Comparison of ENCODE assay signal across 2 cellular contexts in the genomic region with DNA sequence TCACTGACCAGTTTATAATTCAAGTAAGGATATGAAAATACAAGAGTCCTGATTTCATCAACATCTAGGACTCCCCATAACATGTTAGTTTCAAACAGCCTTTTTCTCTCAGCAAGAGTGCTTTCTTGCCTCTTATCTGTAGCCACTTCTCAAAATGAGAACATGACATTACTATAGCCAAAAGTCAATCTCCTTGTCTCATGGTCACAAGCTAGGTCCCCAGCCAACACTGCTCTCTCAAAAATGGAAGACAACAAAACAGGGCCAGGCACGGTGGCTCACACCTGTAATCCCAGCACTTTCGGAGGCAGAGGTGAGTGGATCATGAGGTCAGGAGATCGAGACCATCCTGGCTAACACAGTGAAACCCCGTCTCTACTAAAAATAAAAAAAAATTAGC.
TF ChIP-seq lines count a peak whose summit lies in the region.

No MANE protein-coding gene starts in this region.

TF ChIP-seq in A549, 52 proteins besides CTCF, POLR2A, EP300 and RAD21 (continued from another document):
- TF ChIP-seq, protein P1, sequence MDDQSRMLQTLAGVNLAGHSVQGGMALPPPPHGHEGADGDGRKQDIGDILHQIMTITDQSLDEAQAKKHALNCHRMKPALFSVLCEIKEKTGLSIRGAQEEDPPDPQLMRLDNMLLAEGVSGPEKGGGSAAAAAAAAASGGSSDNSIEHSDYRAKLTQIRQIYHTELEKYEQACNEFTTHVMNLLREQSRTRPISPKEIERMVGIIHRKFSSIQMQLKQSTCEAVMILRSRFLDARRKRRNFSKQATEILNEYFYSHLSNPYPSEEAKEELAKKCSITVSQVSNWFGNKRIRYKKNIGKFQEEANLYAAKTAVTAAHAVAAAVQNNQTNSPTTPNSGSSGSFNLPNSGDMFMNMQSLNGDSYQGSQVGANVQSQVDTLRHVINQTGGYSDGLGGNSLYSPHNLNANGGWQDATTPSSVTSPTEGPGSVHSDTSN (IDR thresholded peaks at IDR 0.05): no peak
- TF ChIP-seq HDAC2 (IDR thresholded peaks at IDR 0.05) (no peak), EHF (CRISPR knock-in tag; IDR thresholded peaks at IDR 0.05) (no peak), GATA3 (IDR thresholded peaks at IDR 0.05; ENCODE audit: borderline replicate concordance) (no peak), KDM1A (IDR thresholded peaks at IDR 0.05; ENCODE audit: low read depth) (no peak), SREBF2 (IDR thresholded peaks at IDR 0.05) (no peak), HOXB13 (CRISPR knock-in tag; IDR thresholded peaks at IDR 0.05; ENCODE audit: low read depth) (no peak), CHD4 (IDR thresholded peaks at IDR 0.05; ENCODE audit: borderline replicate concordance) (no peak), FOSB (CRISPR knock-in tag; IDR thresholded peaks at IDR 0.05) (no peak), HEYL (CRISPR knock-in tag; IDR thresholded peaks at IDR 0.05) (no peak)
- TF ChIP-seq, protein P2, sequence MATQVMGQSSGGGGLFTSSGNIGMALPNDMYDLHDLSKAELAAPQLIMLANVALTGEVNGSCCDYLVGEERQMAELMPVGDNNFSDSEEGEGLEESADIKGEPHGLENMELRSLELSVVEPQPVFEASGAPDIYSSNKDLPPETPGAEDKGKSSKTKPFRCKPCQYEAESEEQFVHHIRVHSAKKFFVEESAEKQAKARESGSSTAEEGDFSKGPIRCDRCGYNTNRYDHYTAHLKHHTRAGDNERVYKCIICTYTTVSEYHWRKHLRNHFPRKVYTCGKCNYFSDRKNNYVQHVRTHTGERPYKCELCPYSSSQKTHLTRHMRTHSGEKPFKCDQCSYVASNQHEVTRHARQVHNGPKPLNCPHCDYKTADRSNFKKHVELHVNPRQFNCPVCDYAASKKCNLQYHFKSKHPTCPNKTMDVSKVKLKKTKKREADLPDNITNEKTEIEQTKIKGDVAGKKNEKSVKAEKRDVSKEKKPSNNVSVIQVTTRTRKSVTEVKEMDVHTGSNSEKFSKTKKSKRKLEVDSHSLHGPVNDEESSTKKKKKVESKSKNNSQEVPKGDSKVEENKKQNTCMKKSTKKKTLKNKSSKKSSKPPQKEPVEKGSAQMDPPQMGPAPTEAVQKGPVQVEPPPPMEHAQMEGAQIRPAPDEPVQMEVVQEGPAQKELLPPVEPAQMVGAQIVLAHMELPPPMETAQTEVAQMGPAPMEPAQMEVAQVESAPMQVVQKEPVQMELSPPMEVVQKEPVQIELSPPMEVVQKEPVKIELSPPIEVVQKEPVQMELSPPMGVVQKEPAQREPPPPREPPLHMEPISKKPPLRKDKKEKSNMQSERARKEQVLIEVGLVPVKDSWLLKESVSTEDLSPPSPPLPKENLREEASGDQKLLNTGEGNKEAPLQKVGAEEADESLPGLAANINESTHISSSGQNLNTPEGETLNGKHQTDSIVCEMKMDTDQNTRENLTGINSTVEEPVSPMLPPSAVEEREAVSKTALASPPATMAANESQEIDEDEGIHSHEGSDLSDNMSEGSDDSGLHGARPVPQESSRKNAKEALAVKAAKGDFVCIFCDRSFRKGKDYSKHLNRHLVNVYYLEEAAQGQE (IDR thresholded peaks at IDR 0.05): no peak
- TF ChIP-seq, protein P3, sequence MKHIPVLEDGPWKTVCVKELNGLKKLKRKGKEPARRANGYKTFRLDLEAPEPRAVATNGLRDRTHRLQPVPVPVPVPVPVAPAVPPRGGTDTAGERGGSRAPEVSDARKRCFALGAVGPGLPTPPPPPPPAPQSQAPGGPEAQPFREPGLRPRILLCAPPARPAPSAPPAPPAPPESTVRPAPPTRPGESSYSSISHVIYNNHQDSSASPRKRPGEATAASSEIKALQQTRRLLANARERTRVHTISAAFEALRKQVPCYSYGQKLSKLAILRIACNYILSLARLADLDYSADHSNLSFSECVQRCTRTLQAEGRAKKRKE (CRISPR knock-in tag; IDR thresholded peaks at IDR 0.05; ENCODE audit: low read depth): no peak
- TF ChIP-seq, protein P4, sequence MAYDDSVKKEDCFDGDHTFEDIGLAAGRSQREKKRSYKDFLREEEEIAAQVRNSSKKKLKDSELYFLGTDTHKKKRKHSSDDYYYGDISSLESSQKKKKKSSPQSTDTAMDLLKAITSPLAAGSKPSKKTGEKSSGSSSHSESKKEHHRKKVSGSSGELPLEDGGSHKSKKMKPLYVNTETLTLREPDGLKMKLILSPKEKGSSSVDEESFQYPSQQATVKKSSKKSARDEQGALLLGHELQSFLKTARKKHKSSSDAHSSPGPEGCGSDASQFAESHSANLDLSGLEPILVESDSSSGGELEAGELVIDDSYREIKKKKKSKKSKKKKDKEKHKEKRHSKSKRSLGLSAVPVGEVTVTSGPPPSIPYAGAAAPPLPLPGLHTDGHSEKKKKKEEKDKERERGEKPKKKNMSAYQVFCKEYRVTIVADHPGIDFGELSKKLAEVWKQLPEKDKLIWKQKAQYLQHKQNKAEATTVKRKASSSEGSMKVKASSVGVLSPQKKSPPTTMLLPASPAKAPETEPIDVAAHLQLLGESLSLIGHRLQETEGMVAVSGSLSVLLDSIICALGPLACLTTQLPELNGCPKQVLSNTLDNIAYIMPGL (CRISPR knock-in tag; IDR thresholded peaks at IDR 0.05; ENCODE audit: borderline replicate concordance): no peak
- TF ChIP-seq, protein P5, sequence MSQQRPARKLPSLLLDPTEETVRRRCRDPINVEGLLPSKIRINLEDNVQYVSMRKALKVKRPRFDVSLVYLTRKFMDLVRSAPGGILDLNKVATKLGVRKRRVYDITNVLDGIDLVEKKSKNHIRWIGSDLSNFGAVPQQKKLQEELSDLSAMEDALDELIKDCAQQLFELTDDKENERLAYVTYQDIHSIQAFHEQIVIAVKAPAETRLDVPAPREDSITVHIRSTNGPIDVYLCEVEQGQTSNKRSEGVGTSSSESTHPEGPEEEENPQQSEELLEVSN (IDR thresholded peaks at IDR 0.05; ENCODE audit: borderline replicate concordance, low read depth): no peak

TF ChIP-seq in K562, 482 proteins besides CTCF, POLR2A, EP300 and RAD21 (continued from another document):
- TF ChIP-seq, protein P6, sequence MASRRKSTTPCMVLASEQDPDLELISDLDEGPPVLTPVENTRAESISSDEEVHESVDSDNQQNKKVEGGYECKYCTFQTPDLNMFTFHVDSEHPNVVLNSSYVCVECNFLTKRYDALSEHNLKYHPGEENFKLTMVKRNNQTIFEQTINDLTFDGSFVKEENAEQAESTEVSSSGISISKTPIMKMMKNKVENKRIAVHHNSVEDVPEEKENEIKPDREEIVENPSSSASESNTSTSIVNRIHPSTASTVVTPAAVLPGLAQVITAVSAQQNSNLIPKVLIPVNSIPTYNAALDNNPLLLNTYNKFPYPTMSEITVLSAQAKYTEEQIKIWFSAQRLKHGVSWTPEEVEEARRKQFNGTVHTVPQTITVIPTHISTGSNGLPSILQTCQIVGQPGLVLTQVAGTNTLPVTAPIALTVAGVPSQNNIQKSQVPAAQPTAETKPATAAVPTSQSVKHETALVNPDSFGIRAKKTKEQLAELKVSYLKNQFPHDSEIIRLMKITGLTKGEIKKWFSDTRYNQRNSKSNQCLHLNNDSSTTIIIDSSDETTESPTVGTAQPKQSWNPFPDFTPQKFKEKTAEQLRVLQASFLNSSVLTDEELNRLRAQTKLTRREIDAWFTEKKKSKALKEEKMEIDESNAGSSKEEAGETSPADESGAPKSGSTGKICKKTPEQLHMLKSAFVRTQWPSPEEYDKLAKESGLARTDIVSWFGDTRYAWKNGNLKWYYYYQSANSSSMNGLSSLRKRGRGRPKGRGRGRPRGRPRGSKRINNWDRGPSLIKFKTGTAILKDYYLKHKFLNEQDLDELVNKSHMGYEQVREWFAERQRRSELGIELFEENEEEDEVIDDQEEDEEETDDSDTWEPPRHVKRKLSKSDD (conservative IDR thresholded peaks at IDR 0.05; ENCODE audit: low read length): no peak
- TF ChIP-seq, protein P7, sequence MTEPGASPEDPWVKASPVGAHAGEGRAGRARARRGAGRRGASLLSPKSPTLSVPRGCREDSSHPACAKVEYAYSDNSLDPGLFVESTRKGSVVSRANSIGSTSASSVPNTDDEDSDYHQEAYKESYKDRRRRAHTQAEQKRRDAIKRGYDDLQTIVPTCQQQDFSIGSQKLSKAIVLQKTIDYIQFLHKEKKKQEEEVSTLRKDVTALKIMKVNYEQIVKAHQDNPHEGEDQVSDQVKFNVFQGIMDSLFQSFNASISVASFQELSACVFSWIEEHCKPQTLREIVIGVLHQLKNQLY (CRISPR knock-in tag; conservative IDR thresholded peaks at IDR 0.05): no peak
- TF ChIP-seq, protein P8, sequence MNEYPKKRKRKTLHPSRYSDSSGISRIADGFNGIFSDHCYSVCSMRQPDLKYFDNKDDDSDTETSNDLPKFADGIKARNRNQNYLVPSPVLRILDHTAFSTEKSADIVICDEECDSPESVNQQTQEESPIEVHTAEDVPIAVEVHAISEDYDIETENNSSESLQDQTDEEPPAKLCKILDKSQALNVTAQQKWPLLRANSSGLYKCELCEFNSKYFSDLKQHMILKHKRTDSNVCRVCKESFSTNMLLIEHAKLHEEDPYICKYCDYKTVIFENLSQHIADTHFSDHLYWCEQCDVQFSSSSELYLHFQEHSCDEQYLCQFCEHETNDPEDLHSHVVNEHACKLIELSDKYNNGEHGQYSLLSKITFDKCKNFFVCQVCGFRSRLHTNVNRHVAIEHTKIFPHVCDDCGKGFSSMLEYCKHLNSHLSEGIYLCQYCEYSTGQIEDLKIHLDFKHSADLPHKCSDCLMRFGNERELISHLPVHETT (CRISPR knock-in tag; conservative IDR thresholded peaks at IDR 0.05 in 1 of 2, IDR thresholded peaks at IDR 0.05 in 1 of 2): no peak
- TF ChIP-seq DACH1 (IDR thresholded peaks at IDR 0.05; ENCODE audit: partially characterized antibody) (no peak), SRF (CRISPR knock-in tag; IDR thresholded peaks at IDR 0.05) (no peak)
